ENCODE assay signal across 28 cellular contexts in the genomic region with DNA sequence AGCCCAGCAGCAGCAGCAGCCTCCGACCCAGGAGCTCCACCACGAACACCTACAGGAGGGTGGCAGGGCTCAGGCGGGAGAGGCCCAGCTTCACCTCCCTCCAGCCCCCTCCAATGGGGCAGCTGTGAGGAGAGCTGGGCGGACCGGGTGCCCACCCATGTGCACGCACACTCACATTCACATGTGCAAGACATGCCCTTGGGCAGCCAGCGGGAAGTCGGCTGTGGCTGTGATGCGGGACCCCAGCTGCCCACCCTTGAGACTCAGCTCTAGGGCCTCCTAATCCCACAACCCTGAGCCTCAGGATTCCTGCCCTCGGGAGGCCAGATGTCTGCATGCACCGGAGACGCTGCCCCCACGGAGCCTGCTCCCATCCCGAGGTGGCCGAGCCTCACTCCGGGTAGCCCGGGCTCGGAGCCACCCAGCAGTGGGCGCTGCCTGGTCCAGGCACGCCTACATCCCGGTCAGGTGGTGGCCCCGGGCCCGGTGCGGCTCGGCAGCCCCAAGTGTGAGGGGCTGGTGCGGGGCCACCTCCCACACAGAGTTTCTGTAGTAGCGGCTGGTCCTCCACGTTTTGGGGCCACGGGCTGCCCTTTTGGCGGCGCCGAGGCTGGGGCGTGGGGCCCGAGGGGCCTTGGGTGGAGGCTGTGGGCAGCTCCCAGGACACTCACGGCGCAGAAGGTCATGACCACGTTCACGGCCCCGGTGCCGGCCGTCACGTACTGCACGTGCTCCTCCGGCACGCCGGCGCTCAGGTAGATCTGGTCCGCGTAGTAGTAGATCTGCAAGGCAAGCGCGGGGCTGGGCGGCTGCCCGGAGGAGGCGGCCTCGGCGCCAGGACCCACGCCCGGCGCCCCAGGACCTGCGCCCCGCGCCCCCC. TPM values are rescaled to one million over a fixed set of nuclear protein-coding genes. Genes with fewer than 3 reads are reported as not detected.
DNase-seq lines count a peak whose midpoint lies in the region; ATAC-seq and TF ChIP-seq lines count a peak whose summit lies in the region.
"Had no signal": no experiment of that assay in that cellular context is flagged by ENCODE, and none has a peak within 500 bp of the region (broad histone marks: within the 10 kb centered on the region; RNA-seq: fewer than 3 reads in every experiment).

No MANE protein-coding gene starts in this region.

- no peak overlapping the region for H3K27ac ChIP-seq in left ventricle myocardium inferior (replicated peaks)
- H3K27ac ChIP-seq in lower lobe of right lung = no peak overlapping the region
- no peak overlapping the region for H3K27ac ChIP-seq in upper lobe of right lung
- no peak overlapping the region for H3K27ac ChIP-seq in MM.1S (ENCODE audit: low read length)
- H3K27ac ChIP-seq: BLaER1 treated with 17β-estradiol and CSF1 and Interleukin-3, amounts not matched to agents 10 nM and 100 nM; epithelial cell of prostate; SJCRH30; tibial nerve had no signal

- H3F3A ChIP-seq in MM.1S (ENCODE audit: insufficient read depth, low read length) = no peaks in the 10 kb centered on the region

- H3K36me3 ChIP-seq in left ventricle myocardium inferior = no peaks in the 10 kb centered on the region
- H3K36me3 ChIP-seq in lower lobe of right lung = no peaks in the 10 kb centered on the region
- no peaks in the 10 kb centered on the region for H3K36me3 ChIP-seq in upper lobe of right lung
- no peaks in the 10 kb centered on the region for H3K36me3 ChIP-seq in MM.1S (replicated peaks; ENCODE audit: insufficient read depth, low read length)
- H3K36me3 ChIP-seq: SJCRH30 had no signal

- no peaks in the 10 kb centered on the region for H4K20me1 ChIP-seq in MM.1S (ENCODE audit: insufficient read depth, low read length)

- H3K27me3 ChIP-seq in left ventricle myocardium inferior (ENCODE audit: low read depth) (peaks cover 18% of the 10 kb centered on the region), lower lobe of right lung (ENCODE audit: low read depth) (peaks cover 4% of the 10 kb centered on the region), upper lobe of right lung (no peaks in the 10 kb centered on the region), MM.1S (replicated peaks; ENCODE audit: insufficient read depth, low read length) (no peaks in the 10 kb centered on the region)
- H3K27me3 ChIP-seq: BLaER1 treated with 17β-estradiol and CSF1 and Interleukin-3, amounts not matched to agents 10 nM and 100 nM; tibial nerve had no signal

- no peak overlapping the region for H2AFZ ChIP-seq in MM.1S (ENCODE audit: low read length)

- H3K79me2 ChIP-seq in MM.1S (ENCODE audit: low read length) = no peaks in the 10 kb centered on the region

- peaks cover 13% of the 10 kb centered on the region for H3K9me3 ChIP-seq in left ventricle myocardium inferior (replicated peaks)
- H3K9me3 ChIP-seq in lower lobe of right lung = peaks cover 8% of the 10 kb centered on the region
- peaks cover 8% of the 10 kb centered on the region for H3K9me3 ChIP-seq in upper lobe of right lung
- no peaks in the 10 kb centered on the region for H3K9me3 ChIP-seq in MM.1S (replicated peaks; ENCODE audit: insufficient read depth, low read length)
- H3K9me3 ChIP-seq: SJCRH30 had no signal

- intact Hi-C loops in left ventricle myocardium inferior (cut with micrococcal nuclease) = no loop called here
- intact Hi-C loops in cardiac septum (cut with DNase I) = no loop called here
- intact Hi-C loops in lower lobe of right lung (cut with DNase I) = no loop called here
- intact Hi-C loops in upper lobe of right lung (cut with DNase I) = no loop called here

- ATAC-seq in SK-N-SH treated with all-trans-retinoic acid at 6 μM for 48 hours (peak; percentile 61; the same call in 2 of the 3 replicates), lower lobe of right lung (peak; percentile 26 to 41), upper lobe of right lung (peak; percentile 18)
- ATAC-seq: activated T-cell treated with anti-CD3 and anti-CD28 coated beads, Interleukin-2, amount 50 U/mL, for 72 hours had no signal

- H3K4me3 ChIP-seq in left ventricle myocardium inferior (peak overlapping the region; percentile 41), lower lobe of right lung (no peak overlapping the region), upper lobe of right lung (no peak overlapping the region), MM.1S (ENCODE audit: low read length) (no peak overlapping the region)
- H3K4me3 ChIP-seq: BLaER1 treated with 17β-estradiol and CSF1 and Interleukin-3, amounts not matched to agents 10 nM and 100 nM; lung; SJCRH30; tibial nerve had no signal

- no peaks in the 10 kb centered on the region for H3K9me2 ChIP-seq in MM.1S (replicated peaks; ENCODE audit: insufficient read depth, low read length)

- DNase-seq in left ventricle myocardium inferior (no peak), cardiac septum (ENCODE audit: low spot score) (no peak), lower lobe of right lung (peak; percentile 34), upper lobe of right lung (no peak), MM.1S (no peak), NCI-H510A (lab: John Stamatoyannopoulos, UW) (no peak)
- no peak for DNase-seq in activated effector memory CD4-positive, alpha-beta T cell treated with anti-CD3 and anti-CD28 coated beads, Interleukin-2, amount 50 U/mL, for 16 hours
- DNase-seq: ACHN; activated CD4-positive, alpha-beta T cell treated with anti-CD3 and anti-CD28 coated beads, Interleukin-2, amount 50 U/mL, for 4 hours; activated naive CD4-positive, alpha-beta T cell treated with anti-CD3 and anti-CD28 coated beads, Interleukin-2, amount 10 ng/mL, durations not matched to agents 7 days and 5 days; activated T-cell treated with anti-CD3 and anti-CD28 coated beads, Interleukin-2, amount 50 U/mL, for 72 hours; COR-L47; DMS79; effector CD4-positive, alpha-beta T cell; NCI-H1105; NCI-H187 treated with DMSO at 0.1 percent for 48 hours; NCI-H526 treated with DMSO at 0.1 percent for 48 hours; SJCRH30; T-helper 1 cell had no signal

- H3K4me1 ChIP-seq in left ventricle myocardium inferior = no peaks in the 10 kb centered on the region
- H3K4me1 ChIP-seq in lower lobe of right lung = no peaks in the 10 kb centered on the region
- no peaks in the 10 kb centered on the region for H3K4me1 ChIP-seq in upper lobe of right lung
- H3K4me1 ChIP-seq in MM.1S (ENCODE audit: low read length) = no peaks in the 10 kb centered on the region
- H3K4me1 ChIP-seq: SJCRH30, tibial nerve had no signal

- TF ChIP-seq CTCF in left ventricle myocardium inferior (IDR thresholded peaks at IDR 0.05; ENCODE audit: borderline replicate concordance) (no peak), lower lobe of right lung (IDR thresholded peaks at IDR 0.05) (no peak), upper lobe of right lung (IDR thresholded peaks at IDR 0.05) (no peak), MM.1S (IDR thresholded peaks at IDR 0.05; ENCODE audit: low read length) (no peak)

- H3K4me2 ChIP-seq in MM.1S (ENCODE audit: low read depth, low read length) = no peak overlapping the region

- H3K9ac ChIP-seq in MM.1S (ENCODE audit: low read length) = no peak overlapping the region
- H3K9ac ChIP-seq: BLaER1 treated with 17β-estradiol and CSF1 and Interleukin-3, amounts not matched to agents 10 nM and 100 nM had no signal

TF ChIP-seq in SK-N-SH treated with all-trans-retinoic acid at 6 μM for 48 hours, 23 proteins besides CTCF, POLR2A, EP300 and RAD21 (continues in another document):
- TF ChIP-seq SNAI2 (CRISPR knock-in tag; IDR thresholded peaks at IDR 0.05) = no peak
- TF ChIP-seq, protein P1, sequence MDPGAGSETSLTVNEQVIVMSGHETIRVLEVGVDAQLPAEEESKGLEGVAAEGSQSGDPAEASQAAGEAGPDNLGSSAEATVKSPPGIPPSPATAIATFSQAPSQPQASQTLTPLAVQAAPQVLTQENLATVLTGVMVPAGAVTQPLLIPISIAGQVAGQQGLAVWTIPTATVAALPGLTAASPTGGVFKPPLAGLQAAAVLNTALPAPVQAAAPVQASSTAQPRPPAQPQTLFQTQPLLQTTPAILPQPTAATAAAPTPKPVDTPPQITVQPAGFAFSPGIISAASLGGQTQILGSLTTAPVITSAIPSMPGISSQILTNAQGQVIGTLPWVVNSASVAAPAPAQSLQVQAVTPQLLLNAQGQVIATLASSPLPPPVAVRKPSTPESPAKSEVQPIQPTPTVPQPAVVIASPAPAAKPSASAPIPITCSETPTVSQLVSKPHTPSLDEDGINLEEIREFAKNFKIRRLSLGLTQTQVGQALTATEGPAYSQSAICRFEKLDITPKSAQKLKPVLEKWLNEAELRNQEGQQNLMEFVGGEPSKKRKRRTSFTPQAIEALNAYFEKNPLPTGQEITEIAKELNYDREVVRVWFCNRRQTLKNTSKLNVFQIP (CRISPR knock-in tag; IDR thresholded peaks at IDR 0.05; ENCODE audit: borderline replicate concordance, low read depth) = no peak
- TF ChIP-seq ARNTL (CRISPR knock-in tag; IDR thresholded peaks at IDR 0.05; ENCODE audit: borderline replicate concordance, low read depth) = no peak
- TF ChIP-seq RARB (CRISPR knock-in tag; IDR thresholded peaks at IDR 0.05) = no peak
- TF ChIP-seq TCF4 (CRISPR knock-in tag; IDR thresholded peaks at IDR 0.05; ENCODE audit: borderline replicate concordance) = no peak
- no peak for TF ChIP-seq ZNF8 (CRISPR knock-in tag; IDR thresholded peaks at IDR 0.05)
- TF ChIP-seq, protein P2, sequence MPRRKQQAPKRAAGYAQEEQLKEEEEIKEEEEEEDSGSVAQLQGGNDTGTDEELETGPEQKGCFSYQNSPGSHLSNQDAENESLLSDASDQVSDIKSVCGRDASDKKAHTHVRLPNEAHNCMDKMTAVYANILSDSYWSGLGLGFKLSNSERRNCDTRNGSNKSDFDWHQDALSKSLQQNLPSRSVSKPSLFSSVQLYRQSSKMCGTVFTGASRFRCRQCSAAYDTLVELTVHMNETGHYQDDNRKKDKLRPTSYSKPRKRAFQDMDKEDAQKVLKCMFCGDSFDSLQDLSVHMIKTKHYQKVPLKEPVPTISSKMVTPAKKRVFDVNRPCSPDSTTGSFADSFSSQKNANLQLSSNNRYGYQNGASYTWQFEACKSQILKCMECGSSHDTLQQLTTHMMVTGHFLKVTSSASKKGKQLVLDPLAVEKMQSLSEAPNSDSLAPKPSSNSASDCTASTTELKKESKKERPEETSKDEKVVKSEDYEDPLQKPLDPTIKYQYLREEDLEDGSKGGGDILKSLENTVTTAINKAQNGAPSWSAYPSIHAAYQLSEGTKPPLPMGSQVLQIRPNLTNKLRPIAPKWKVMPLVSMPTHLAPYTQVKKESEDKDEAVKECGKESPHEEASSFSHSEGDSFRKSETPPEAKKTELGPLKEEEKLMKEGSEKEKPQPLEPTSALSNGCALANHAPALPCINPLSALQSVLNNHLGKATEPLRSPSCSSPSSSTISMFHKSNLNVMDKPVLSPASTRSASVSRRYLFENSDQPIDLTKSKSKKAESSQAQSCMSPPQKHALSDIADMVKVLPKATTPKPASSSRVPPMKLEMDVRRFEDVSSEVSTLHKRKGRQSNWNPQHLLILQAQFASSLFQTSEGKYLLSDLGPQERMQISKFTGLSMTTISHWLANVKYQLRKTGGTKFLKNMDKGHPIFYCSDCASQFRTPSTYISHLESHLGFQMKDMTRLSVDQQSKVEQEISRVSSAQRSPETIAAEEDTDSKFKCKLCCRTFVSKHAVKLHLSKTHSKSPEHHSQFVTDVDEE (CRISPR knock-in tag; IDR thresholded peaks at IDR 0.05) = no peak

RNA-seq across cellular contexts. Expression of a gene that starts 12.9 kb away (rescaled TPM):
- total RNA-seq in left ventricle myocardium inferior (not detected), cardiac septum (not detected), lower lobe of right lung (not detected), upper lobe of right lung (not detected)
- total RNA-seq: H4, lung, neural crest cell, progenitor cell of endocrine pancreas, SJCRH30, skeletal muscle tissue, tibial nerve had no signal

RNA-seq across cellular contexts. Expression of a gene that starts 30.3 kb away (rescaled TPM):
- total RNA-seq in left ventricle myocardium inferior = 4.2 TPM
- 1.5 TPM for total RNA-seq in cardiac septum
- 1.7 TPM for total RNA-seq in lower lobe of right lung
- 0.98 TPM for total RNA-seq in upper lobe of right lung
- total RNA-seq: activated T-cell treated with anti-CD3 and anti-CD28 coated beads, Interleukin-2, amount 50 U/mL, for 72 hours; neural crest cell; progenitor cell of endocrine pancreas; SJCRH30 had no signal
